Comparison of ENCODE assay signal across 23 cellular contexts in genomic region chr13:112576191-112576590, GRCh38. TPM values are rescaled to one million over a fixed set of nuclear protein-coding genes. Genes with fewer than 3 reads are reported as not detected.
A peak's percentile ranks its signal among the peaks of the same experiment; 100 is the strongest.
DNase-seq lines count a peak whose midpoint lies in the region; ATAC-seq, FAIRE-seq and TF ChIP-seq lines count a peak whose summit lies in the region.
"Had no signal": no experiment of that assay in that cellular context is flagged by ENCODE, and none has a peak within 500 bp of the region (broad histone marks: within the 10 kb centered on the region; RNA-seq: fewer than 3 reads in every experiment).

No MANE protein-coding gene starts in this region.

- no peaks in the 10 kb centered on the region for H3K9me2 ChIP-seq in OCI-LY7 (ENCODE audit: insufficient read depth, low read length)

- peak overlapping the region in 1 of 10 donors; percentile 20 for H3K4me3 Mint-ChIP-seq in naive thymus-derived CD4-positive, alpha-beta T cell
- H3K4me3 Mint-ChIP-seq: activated CD4-positive, alpha-beta T cell treated with anti-CD3 and anti-CD28 coated beads, Interleukin-2, amount 10 ng/mL, durations not matched to agents 7 days and 5 days; activated naive CD4-positive, alpha-beta T cell treated with anti-CD3 and anti-CD28 coated beads for 36 hours; CD4-positive, alpha-beta T cell; stimulated activated naive CD8-positive, alpha-beta T cell treated with anti-CD3 and anti-CD28 coated beads, Interleukin-15, Interleukin-2, amounts not matched to agents 100 ng/mL and 50 ng/mL, for 24 hours had no signal

- no peaks in the 10 kb centered on the region for H3K27me3 Mint-ChIP-seq in naive thymus-derived CD4-positive, alpha-beta T cell
- H3K27me3 Mint-ChIP-seq: activated CD4-positive, alpha-beta T cell treated with anti-CD3 and anti-CD28 coated beads, Interleukin-2, amount 10 ng/mL, durations not matched to agents 7 days and 5 days; CD4-positive, alpha-beta T cell; effector memory CD8-positive, alpha-beta T cell; stimulated activated naive CD8-positive, alpha-beta T cell treated with anti-CD3 and anti-CD28 coated beads, Interleukin-15, Interleukin-2, amounts not matched to agents 100 ng/mL and 50 ng/mL, for 24 hours had no signal

- no peaks in the 10 kb centered on the region; the same call in 1 of the 2 replicates for H3K36me3 ChIP-seq in OCI-LY7 (ENCODE audit: insufficient read depth, low read length)
- H3K36me3 ChIP-seq in naive thymus-derived CD4-positive, alpha-beta T cell (ENCODE audit: control insufficient read depth in 2 of 3, insufficient read depth in 3 of 3, low read length in 3 of 3) = no peaks in the 10 kb centered on the region
- H3K36me3 ChIP-seq: breast epithelium, lower lobe of right lung, pancreas had no signal

- H3K4me1 Mint-ChIP-seq in naive thymus-derived CD4-positive, alpha-beta T cell = peaks cover 40 to 83% (median 72%) of the 10 kb centered on the region in 7 donors

- POLR2A ChIA-PET in OCI-LY7 (lab: Charles Lee) = no interaction called here
- POLR2A ChIA-PET in naive thymus-derived CD4-positive, alpha-beta T cell (lab: Charles Lee) = no interaction called here

- H3K36me3 Mint-ChIP-seq in naive thymus-derived CD4-positive, alpha-beta T cell = peaks cover 0 to 28% (median 18%) of the 10 kb centered on the region in 5 donors

- BruUV-seq in OCI-LY7 (replicated peaks; lab: Mats Ljungman, UMichigan) = no TSS peak

- H3K4me3 ChIP-seq in OCI-LY7 (ENCODE audit: low read depth, low read length, poor library complexity, severe bottlenecking) = no peak overlapping the region
- H3K4me3 ChIP-seq in naive thymus-derived CD4-positive, alpha-beta T cell (ENCODE audit: low read length) = no peak overlapping the region
- H3K4me3 ChIP-seq: breast epithelium, coronary artery, lower lobe of right lung, pancreas had no signal

- no peaks in the 10 kb centered on the region for H3K27me3 ChIP-seq in naive thymus-derived CD4-positive, alpha-beta T cell (ENCODE audit: control insufficient read depth in 2 of 2, insufficient read depth in 2 of 2, low read length in 2 of 2)
- H3K27me3 ChIP-seq: breast epithelium, pancreas had no signal

- H3K4me2 ChIP-seq in OCI-LY7 (ENCODE audit: low read length) = 0 out of 2 replicates have a peak overlapping the region, but pooled peaks have one; percentile 12

- no peak overlapping the region for H3K27ac ChIP-seq in OCI-LY7 (ENCODE audit: low read depth, low read length, poor library complexity, severe bottlenecking)
- no peak overlapping the region for H3K27ac ChIP-seq in naive thymus-derived CD4-positive, alpha-beta T cell (ENCODE audit: low read depth, low read length)
- H3K27ac ChIP-seq: breast epithelium, coronary artery, lower lobe of right lung, VCaP had no signal

- no peaks in the 10 kb centered on the region for H3K9me3 ChIP-seq in OCI-LY7 (ENCODE audit: low read length)
- no peaks in the 10 kb centered on the region for H3K9me3 ChIP-seq in naive thymus-derived CD4-positive, alpha-beta T cell (ENCODE audit: control insufficient read depth in 2 of 3, low read length in 3 of 3)
- H3K9me3 ChIP-seq: breast epithelium, lower lobe of right lung, pancreas had no signal

- no peak for TF ChIP-seq POLR2A in erythroblast (IDR thresholded peaks at IDR 0.05; ENCODE audit: low read length)

- DNase-seq in GM18507 (ENCODE audit: extremely low spot score, insufficient read length, low read depth) (no peak), NCI-H187 (lab: John Stamatoyannopoulos, UW) (peak; percentile 48 to 60), OCI-LY7 (ENCODE audit: low spot score) (no peak), kidney tubule cell (ENCODE audit: low spot score) (peak; percentile 6), erythroblast (lab: John Stamatoyannopoulos, UW) (no peak)
- DNase-seq in naive thymus-derived CD4-positive, alpha-beta T cell = no peak
- DNase-seq: activated CD4-positive, alpha-beta T cell treated with anti-CD3 and anti-CD28 coated beads, Interleukin-2, amount 10 ng/mL, durations not matched to agents 7 days and 5 days; activated naive CD4-positive, alpha-beta T cell treated with anti-CD3 and anti-CD28 coated beads for 36 hours; activated T-cell treated with anti-CD3 and anti-CD28 coated beads, Interleukin-2, amount 50 U/mL, for 48 hours; amniotic stem cell; CD4-positive, alpha-beta T cell; effector memory CD8-positive, alpha-beta T cell; lower lobe of right lung; NCI-H2029; NCI-H526; pancreas had no signal

- TF ChIP-seq CTCF in OCI-LY7 (conservative IDR thresholded peaks at IDR 0.05; ENCODE audit: low read length) = no peak

- H3K79me2 ChIP-seq in OCI-LY7 (ENCODE audit: insufficient read depth, low read depth, low read length) = peaks cover 89% of the 10 kb centered on the region

- CTCF ChIA-PET in OCI-LY7 (lab: Charles Lee; ENCODE audit: unreplicated experiment) = no interaction called here
- CTCF ChIA-PET in naive thymus-derived CD4-positive, alpha-beta T cell (lab: Charles Lee) = no interaction called here

- no peak for ATAC-seq in naive thymus-derived CD4-positive, alpha-beta T cell
- ATAC-seq in HG03457 (IDR thresholded peaks at IDR 0.05; ENCODE audit: unreplicated experiment) = no peak
- ATAC-seq: effector memory CD8-positive, alpha-beta T cell; lower lobe of right lung; sciatic nerve had no signal

- H3K4me1 ChIP-seq in OCI-LY7 (ENCODE audit: insufficient read depth, low read length, poor library complexity, severe bottlenecking) = no peaks in the 10 kb centered on the region
- H3K4me1 ChIP-seq in naive thymus-derived CD4-positive, alpha-beta T cell (ENCODE audit: control insufficient read depth in 2 of 2, insufficient read depth in 2 of 2, low read length in 2 of 2) = peaks cover 0 to 15% of the 10 kb centered on the region in 2 donors
- H3K4me1 ChIP-seq: breast epithelium had no signal

- H3K27ac Mint-ChIP-seq in naive thymus-derived CD4-positive, alpha-beta T cell = no peak overlapping the region
- H3K27ac Mint-ChIP-seq: activated naive CD4-positive, alpha-beta T cell treated with anti-CD3 and anti-CD28 coated beads for 36 hours; CD4-positive, alpha-beta T cell had no signal

- H4K20me1 ChIP-seq in OCI-LY7 (ENCODE audit: insufficient read depth, low read length) = no peaks in the 10 kb centered on the region

- intact Hi-C loops in OCI-LY7 (cut with micrococcal nuclease; ENCODE audit: unreplicated experiment) = no loop called here
- intact Hi-C loops in naive thymus-derived CD4-positive, alpha-beta T cell (cut with micrococcal nuclease) = no loop called here

- no peak overlapping the region for H2AFZ ChIP-seq in OCI-LY7 (ENCODE audit: low read length)

- peak; percentile 62 for FAIRE-seq in GM18507 (lab: Jason Lieb, UNC)
- FAIRE-seq: G401.6 had no signal

- peaks cover 0 to 10% (median 0%) of the 10 kb centered on the region in 11 donors for H3K9me3 Mint-ChIP-seq in naive thymus-derived CD4-positive, alpha-beta T cell
- H3K9me3 Mint-ChIP-seq: CD4-positive, alpha-beta T cell; effector memory CD8-positive, alpha-beta T cell; stimulated activated naive CD8-positive, alpha-beta T cell treated with anti-CD3 and anti-CD28 coated beads, Interleukin-15, Interleukin-2, amounts not matched to agents 100 ng/mL and 50 ng/mL, for 24 hours had no signal

RNA-seq across cellular contexts. Expression of gene TUBGCP3, which starts 11.8 kb away (rescaled TPM):
- 18.4 and 19.4 TPM in 2 replicates for total RNA-seq in OCI-LY7 (2014; rRNA removed; shearing (Covaris generic))
- 36.2 and 39.0 TPM in 2 replicates for total RNA-seq in OCI-LY7 (2022)
- 10 to 100 TPM; 40.5 to 56.7 (median 45.0) TPM for total RNA-seq in naive thymus-derived CD4-positive, alpha-beta T cell
- polyA plus RNA-seq in naive thymus-derived CD4-positive, alpha-beta T cell = 10 to 100 TPM; 15.4 to 22.2 TPM

Comparison
In these comparisons a context has a peak if more than half of its experiments do, and no peak if none do; other contexts are left out.
1. DNase-seq: peak in NCI-H187 (2 of 2) and kidney tubule cell (single experiment); none in GM18507 (single experiment), OCI-LY7 (single experiment), naive thymus-derived CD4-positive, alpha-beta T cell (0 of 9) and erythroblast (0 of 2).